1 cellular context compared by ENCODE assay signal in the genomic region with DNA sequence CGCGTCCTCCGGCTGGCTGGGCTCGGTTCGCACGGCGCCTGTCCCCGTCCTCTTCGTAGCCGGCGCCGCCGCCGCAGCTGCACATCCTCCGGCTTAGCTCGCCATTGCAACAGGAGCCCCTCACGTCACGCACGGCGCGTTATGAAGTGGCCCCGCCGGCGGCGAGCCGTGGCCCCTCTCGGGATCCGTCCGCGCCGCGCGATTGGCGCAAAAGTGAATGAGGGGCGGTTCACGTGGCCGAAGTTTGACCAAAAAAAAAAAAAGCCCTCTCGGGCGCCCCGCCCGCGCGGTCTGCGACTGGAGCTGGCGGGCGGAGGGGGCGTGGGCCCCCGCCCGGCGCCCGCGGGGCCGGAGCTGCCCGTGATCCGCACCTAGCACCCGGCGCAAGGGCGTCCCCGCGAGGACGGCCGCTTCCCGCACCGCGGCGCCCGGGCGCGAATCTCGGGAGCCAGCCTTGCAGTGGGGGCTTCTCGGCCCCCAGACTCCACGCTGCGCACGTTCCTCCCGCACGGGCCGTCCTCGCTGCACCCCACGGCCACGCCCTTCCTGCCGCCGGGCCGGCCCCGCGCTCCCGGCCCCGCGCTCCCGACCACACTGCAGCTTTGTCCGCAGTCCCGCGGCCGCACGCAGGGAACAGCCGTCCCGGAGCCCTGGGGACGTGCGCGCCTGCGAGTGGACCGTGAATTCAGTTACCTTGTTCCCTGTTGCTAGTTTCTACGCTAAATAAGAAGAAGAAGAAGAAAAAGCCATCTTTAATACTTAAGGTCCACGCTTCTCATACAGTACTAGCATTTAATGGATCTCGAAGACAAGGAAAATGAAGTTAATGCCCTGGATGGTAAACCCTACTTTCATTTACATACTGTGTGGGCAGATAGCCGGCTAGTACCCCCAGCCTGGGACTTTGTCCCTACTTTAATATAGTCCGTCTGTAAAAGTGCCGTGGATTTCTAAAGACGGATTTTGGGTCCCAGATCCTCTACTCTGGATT.
TF ChIP-seq lines count a peak whose summit lies in the region.

A gene with protein sequence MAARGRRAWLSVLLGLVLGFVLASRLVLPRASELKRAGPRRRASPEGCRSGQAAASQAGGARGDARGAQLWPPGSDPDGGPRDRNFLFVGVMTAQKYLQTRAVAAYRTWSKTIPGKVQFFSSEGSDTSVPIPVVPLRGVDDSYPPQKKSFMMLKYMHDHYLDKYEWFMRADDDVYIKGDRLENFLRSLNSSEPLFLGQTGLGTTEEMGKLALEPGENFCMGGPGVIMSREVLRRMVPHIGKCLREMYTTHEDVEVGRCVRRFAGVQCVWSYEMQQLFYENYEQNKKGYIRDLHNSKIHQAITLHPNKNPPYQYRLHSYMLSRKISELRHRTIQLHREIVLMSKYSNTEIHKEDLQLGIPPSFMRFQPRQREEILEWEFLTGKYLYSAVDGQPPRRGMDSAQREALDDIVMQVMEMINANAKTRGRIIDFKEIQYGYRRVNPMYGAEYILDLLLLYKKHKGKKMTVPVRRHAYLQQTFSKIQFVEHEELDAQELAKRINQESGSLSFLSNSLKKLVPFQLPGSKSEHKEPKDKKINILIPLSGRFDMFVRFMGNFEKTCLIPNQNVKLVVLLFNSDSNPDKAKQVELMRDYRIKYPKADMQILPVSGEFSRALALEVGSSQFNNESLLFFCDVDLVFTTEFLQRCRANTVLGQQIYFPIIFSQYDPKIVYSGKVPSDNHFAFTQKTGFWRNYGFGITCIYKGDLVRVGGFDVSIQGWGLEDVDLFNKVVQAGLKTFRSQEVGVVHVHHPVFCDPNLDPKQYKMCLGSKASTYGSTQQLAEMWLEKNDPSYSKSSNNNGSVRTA (minus strand): TSS at position 219 of the 991 bp plus-strand sequence. CDS start 592 bp downstream, outside the sequence.

TF ChIP-seq in K562, 482 proteins besides CTCF, POLR2A, EP300 and RAD21 (continued from another document and continues in another):
- TF ChIP-seq, protein P1, sequence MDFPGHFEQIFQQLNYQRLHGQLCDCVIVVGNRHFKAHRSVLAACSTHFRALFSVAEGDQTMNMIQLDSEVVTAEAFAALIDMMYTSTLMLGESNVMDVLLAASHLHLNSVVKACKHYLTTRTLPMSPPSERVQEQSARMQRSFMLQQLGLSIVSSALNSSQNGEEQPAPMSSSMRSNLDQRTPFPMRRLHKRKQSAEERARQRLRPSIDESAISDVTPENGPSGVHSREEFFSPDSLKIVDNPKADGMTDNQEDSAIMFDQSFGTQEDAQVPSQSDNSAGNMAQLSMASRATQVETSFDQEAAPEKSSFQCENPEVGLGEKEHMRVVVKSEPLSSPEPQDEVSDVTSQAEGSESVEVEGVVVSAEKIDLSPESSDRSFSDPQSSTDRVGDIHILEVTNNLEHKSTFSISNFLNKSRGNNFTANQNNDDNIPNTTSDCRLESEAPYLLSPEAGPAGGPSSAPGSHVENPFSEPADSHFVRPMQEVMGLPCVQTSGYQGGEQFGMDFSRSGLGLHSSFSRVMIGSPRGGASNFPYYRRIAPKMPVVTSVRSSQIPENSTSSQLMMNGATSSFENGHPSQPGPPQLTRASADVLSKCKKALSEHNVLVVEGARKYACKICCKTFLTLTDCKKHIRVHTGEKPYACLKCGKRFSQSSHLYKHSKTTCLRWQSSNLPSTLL (IDR thresholded peaks at IDR 0.05) = no peak
- no peak for TF ChIP-seq FOXA3 (CRISPR knock-in tag; conservative IDR thresholded peaks at IDR 0.05 in 1 of 2, IDR thresholded peaks at IDR 0.05 in 1 of 2)
- no peak for TF ChIP-seq ZNF12 (CRISPR knock-in tag; IDR thresholded peaks at IDR 0.05)
- TF ChIP-seq SMAD2 (IDR thresholded peaks at IDR 0.05; ENCODE audit: low read depth, low read length) = no peak
- TF ChIP-seq ZBTB40 (IDR thresholded peaks at IDR 0.05) = 0 out of 2 replicates have a peak, but pooled peaks have one; percentile 51
- TF ChIP-seq ZBTB40 (CRISPR knock-in tag; IDR thresholded peaks at IDR 0.05) = no peak
- TF ChIP-seq CCAR2 (IDR thresholded peaks at IDR 0.05; ENCODE audit: low read depth, low read length) = no peak
- TF ChIP-seq CREM (IDR thresholded peaks at IDR 0.05; ENCODE audit: low read depth) = peak; percentile 87
- 0 out of 4 replicates have a peak, but pooled peaks of 1 of the 2 experiments have one; percentile 48 for TF ChIP-seq UBTF (IDR thresholded peaks at IDR 0.05; ENCODE audit: borderline replicate concordance in 1 of 2, low read depth in 2 of 2, low read length in 2 of 2)
- peak; percentile 32 for TF ChIP-seq POLR2B (IDR thresholded peaks at IDR 0.05; ENCODE audit: low read depth, partially characterized antibody)
- TF ChIP-seq RREB1 (CRISPR knock-in tag; IDR thresholded peaks at IDR 0.05) = peak; percentile 71; the same call in 1 of the 2 replicates
- TF ChIP-seq CCNT2 (IDR thresholded peaks at IDR 0.05; ENCODE audit: borderline replicate concordance, extremely low read depth, insufficient read length, low read depth, low read length) = peak; percentile 34
- TF ChIP-seq JUND (IDR thresholded peaks at IDR 0.05; ENCODE audit: borderline replicate concordance, low read depth, low read length) = peak; percentile 34; the same call in 1 of the 2 replicates
- no peak; the same call in 2 of the 3 replicates for TF ChIP-seq JUND (tag; IDR thresholded peaks at IDR 0.05; ENCODE audit: borderline replicate concordance, low read depth, low read length)
- 0 out of 2 replicates have a peak, but pooled peaks have one; percentile 17 for TF ChIP-seq TOE1 (IDR thresholded peaks at IDR 0.05; ENCODE audit: borderline replicate concordance)
- TF ChIP-seq TOE1 (CRISPR knock-in tag; IDR thresholded peaks at IDR 0.05; ENCODE audit: borderline replicate concordance, low read depth) = no peak
- TF ChIP-seq ZNF347 (CRISPR knock-in tag; IDR thresholded peaks at IDR 0.05; ENCODE audit: low read depth) = no peak
- peak; percentile 94 for TF ChIP-seq CTBP1 (IDR thresholded peaks at IDR 0.05; ENCODE audit: borderline replicate concordance)
- TF ChIP-seq PURB (CRISPR knock-in tag; IDR thresholded peaks at IDR 0.05; ENCODE audit: low read depth) = no peak
- TF ChIP-seq, protein P2, sequence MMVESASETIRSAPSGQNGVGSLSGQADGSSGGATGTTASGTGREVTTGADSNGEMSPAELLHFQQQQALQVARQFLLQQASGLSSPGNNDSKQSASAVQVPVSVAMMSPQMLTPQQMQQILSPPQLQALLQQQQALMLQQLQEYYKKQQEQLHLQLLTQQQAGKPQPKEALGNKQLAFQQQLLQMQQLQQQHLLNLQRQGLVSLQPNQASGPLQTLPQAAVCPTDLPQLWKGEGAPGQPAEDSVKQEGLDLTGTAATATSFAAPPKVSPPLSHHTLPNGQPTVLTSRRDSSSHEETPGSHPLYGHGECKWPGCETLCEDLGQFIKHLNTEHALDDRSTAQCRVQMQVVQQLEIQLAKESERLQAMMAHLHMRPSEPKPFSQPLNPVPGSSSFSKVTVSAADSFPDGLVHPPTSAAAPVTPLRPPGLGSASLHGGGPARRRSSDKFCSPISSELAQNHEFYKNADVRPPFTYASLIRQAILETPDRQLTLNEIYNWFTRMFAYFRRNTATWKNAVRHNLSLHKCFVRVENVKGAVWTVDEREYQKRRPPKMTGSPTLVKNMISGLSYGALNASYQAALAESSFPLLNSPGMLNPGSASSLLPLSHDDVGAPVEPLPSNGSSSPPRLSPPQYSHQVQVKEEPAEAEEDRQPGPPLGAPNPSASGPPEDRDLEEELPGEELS (CRISPR knock-in tag; IDR thresholded peaks at IDR 0.05; ENCODE audit: borderline replicate concordance) = no peak
